ENCODE assay signal across 12 cellular contexts in genomic region chr12:14643247-14643646, GRCh38. TPM values are rescaled to one million over a fixed set of nuclear protein-coding genes. Genes with fewer than 3 reads are reported as not detected.
DNase-seq lines count a peak whose midpoint lies in the region; ATAC-seq, FAIRE-seq and TF ChIP-seq lines count a peak whose summit lies in the region.
"Had no signal": no experiment of that assay in that cellular context is flagged by ENCODE, and none has a peak within 500 bp of the region (broad histone marks: within the 10 kb centered on the region; RNA-seq: fewer than 3 reads in every experiment).

No MANE protein-coding gene starts in this region.

- H3K36me3 ChIP-seq in BLaER1: no peaks in the 10 kb centered on the region
- no peaks in the 10 kb centered on the region for H3K36me3 ChIP-seq in OCI-LY1 (ENCODE audit: insufficient read depth, low read length)
- H3K36me3 ChIP-seq: breast epithelium, stomach had no signal

- no peaks in the 10 kb centered on the region for H3K79me2 ChIP-seq in OCI-LY1 (ENCODE audit: insufficient read depth, low read length)

- H3K27ac ChIP-seq in BLaER1: no peak overlapping the region
- peak overlapping the region; percentile 29 for H3K27ac ChIP-seq in OCI-LY1 (ENCODE audit: low read depth, low read length, poor library complexity, severe bottlenecking)
- H3K27ac ChIP-seq: breast epithelium, stomach had no signal

- peak overlapping the region; percentile 93; the same call in 1 of the 2 replicates for H2AFZ ChIP-seq in OCI-LY1 (ENCODE audit: low read length)

- no peak overlapping the region for H3K9ac ChIP-seq in BLaER1
- H3K9ac ChIP-seq in OCI-LY1 (ENCODE audit: low read length): peak overlapping the region; percentile 20; the same call in 1 of the 2 replicates

- H3K4me3 ChIP-seq in BLaER1 (no peak overlapping the region), OCI-LY1 (ENCODE audit: low read depth, low read length, poor library complexity, severe bottlenecking) (no peak overlapping the region)
- H3K4me3 ChIP-seq: breast epithelium, stomach had no signal

- TF ChIP-seq CTCF in OCI-LY1 (IDR thresholded peaks at IDR 0.05; ENCODE audit: low read length): no peak

- H3K9me2 ChIP-seq in OCI-LY1 (ENCODE audit: low read depth, low read length): no peaks in the 10 kb centered on the region

- H4K20me1 ChIP-seq in BLaER1: 0 out of 2 replicates have a peak, but pooled peaks cover 4% of the 10 kb centered on the region
- no peaks in the 10 kb centered on the region for H4K20me1 ChIP-seq in OCI-LY1 (ENCODE audit: insufficient read depth, low read length)

- DNase-seq in COLO829 (ENCODE audit: low spot score) (peak; percentile 22), dermis blood vessel endothelial cell (peak; percentile 2), H54 (ENCODE audit: insufficient read length, low spot score) (no peak), anterior cingulate cortex (lab: John Stamatoyannopoulos, UW) (no peak)
- DNase-seq: NCI-H1048, NCI-H82, stomach had no signal

- no peaks in the 10 kb centered on the region for H3F3A ChIP-seq in OCI-LY1 (ENCODE audit: insufficient read depth, low read length)

- ATAC-seq in GM21619 (IDR thresholded peaks at IDR 0.05; ENCODE audit: unreplicated experiment) (no peak), GM19463 (IDR thresholded peaks at IDR 0.05; ENCODE audit: unreplicated experiment) (no peak)

- no peak for TF ChIP-seq POLR2A in H54 (IDR thresholded peaks at IDR 0.05; ENCODE audit: low read depth, low read length)

- no peak for FAIRE-seq in H54 (lab: Jason Lieb, UNC)

- H3K4me2 ChIP-seq in BLaER1 (peak overlapping the region; percentile 87), OCI-LY1 (ENCODE audit: low read length) (peak overlapping the region; percentile 42; the same call in 1 of the 2 replicates)

- H3K4me1 ChIP-seq in BLaER1: peaks cover 36% of the 10 kb centered on the region
- peaks cover 24% of the 10 kb centered on the region for H3K4me1 ChIP-seq in OCI-LY1 (ENCODE audit: insufficient read depth, low read length, severe bottlenecking)
- H3K4me1 ChIP-seq: breast epithelium, stomach had no signal

- H3K27me3 ChIP-seq in BLaER1: no peaks in the 10 kb centered on the region
- H3K27me3 ChIP-seq in OCI-LY1 (ENCODE audit: insufficient read depth, low read length): no peaks in the 10 kb centered on the region
- H3K27me3 ChIP-seq: breast epithelium, stomach had no signal

- no peaks in the 10 kb centered on the region for H3K9me3 ChIP-seq in BLaER1
- H3K9me3 ChIP-seq in OCI-LY1 (ENCODE audit: low read length): no peaks in the 10 kb centered on the region
- H3K9me3 ChIP-seq: breast epithelium, stomach had no signal

RNA-seq across cellular contexts. Expression of gene GUCY2C, which starts 53.2 kb away (rescaled TPM):
- total RNA-seq in dermis blood vessel endothelial cell: not detected in 2 replicates

Comparison
In these comparisons a context has a peak if more than half of its experiments do, and no peak if none do; other contexts are left out.
1. DNase-seq: peak in COLO829 (single experiment) and dermis blood vessel endothelial cell (single experiment); none in H54 (single experiment) and anterior cingulate cortex (0 of 58).